1 cellular context compared by ENCODE assay signal in genomic region chr10:118482393-118483331, GRCh38.
A peak's percentile ranks its signal among the peaks of the same experiment; 100 is the strongest.
TF ChIP-seq lines count a peak whose summit lies in the region.

No MANE protein-coding gene starts in this region.

TF ChIP-seq in K562, 482 proteins besides CTCF, POLR2A, EP300 and RAD21 (continued from another document and continues in another):
- TF ChIP-seq ZNF655 (CRISPR knock-in tag; IDR thresholded peaks at IDR 0.05) = no peak
- TF ChIP-seq RCOR1 (IDR thresholded peaks at IDR 0.05; ENCODE audit: borderline replicate concordance in 1 of 2, low read depth in 2 of 2, low read length in 2 of 2) = peak in 1 of 2 experiments; percentile 86; a peak in 2 of 4 replicates
- no peak for TF ChIP-seq RBM17 (IDR thresholded peaks at IDR 0.05; ENCODE audit: borderline replicate concordance, low read depth, low read length)
- no peak for TF ChIP-seq SNAPC5 (CRISPR knock-in tag; IDR thresholded peaks at IDR 0.05)
- TF ChIP-seq SIRT6 (IDR thresholded peaks at IDR 0.05; ENCODE audit: low read depth, low read length) = no peak
- no peak for TF ChIP-seq WHSC1 (IDR thresholded peaks at IDR 0.05; ENCODE audit: low read length)
- no peak for TF ChIP-seq ZNF785 (CRISPR knock-in tag; IDR thresholded peaks at IDR 0.05)
- no peak for TF ChIP-seq ZNF224 (CRISPR knock-in tag; IDR thresholded peaks at IDR 0.05)
- peak; percentile 70 for TF ChIP-seq NCOA1 (IDR thresholded peaks at IDR 0.05; ENCODE audit: low read depth)
- peak; percentile 83 for TF ChIP-seq STAT5A (IDR thresholded peaks at IDR 0.05; ENCODE audit: borderline replicate concordance, low read length)
- no peak for TF ChIP-seq TEAD1 (CRISPR knock-in tag; IDR thresholded peaks at IDR 0.05)
- no peak for TF ChIP-seq SNRNP70 (optimal IDR thresholded peaks at IDR 0.05; ENCODE audit: low read depth, low read length)
- TF ChIP-seq TEAD2 (tag; IDR thresholded peaks at IDR 0.05) = no peak
- TF ChIP-seq MYBL2 (IDR thresholded peaks at IDR 0.05; ENCODE audit: low read depth) = no peak
- no peak for TF ChIP-seq MYBL2 (CRISPR knock-in tag; IDR thresholded peaks at IDR 0.05; ENCODE audit: borderline replicate concordance)
- 0 out of 2 replicates have a peak, but pooled peaks have one; percentile 33 for TF ChIP-seq FOXJ2 (tag; IDR thresholded peaks at IDR 0.05)
- peak; percentile 30; the same call in 1 of the 2 replicates for TF ChIP-seq HMBOX1 (IDR thresholded peaks at IDR 0.05)
- no peak for TF ChIP-seq SIN3A (IDR thresholded peaks at IDR 0.05; ENCODE audit: borderline replicate concordance in 2 of 2, control insufficient read depth in 1 of 2, low read depth in 2 of 2, low read length in 2 of 2)
- no peak for TF ChIP-seq YY1 (IDR thresholded peaks at IDR 0.05; ENCODE audit: borderline replicate concordance in 1 of 3, control insufficient read depth in 1 of 3, extremely low read depth in 1 of 3, insufficient read depth in 3 of 3, insufficient read length in 1 of 3, insufficient replicate concordance in 2 of 3, low read depth in 1 of 3, low read length in 2 of 3)
- TF ChIP-seq ZNF780A (CRISPR knock-in tag; IDR thresholded peaks at IDR 0.05) = no peak
- TF ChIP-seq XRCC5 (IDR thresholded peaks at IDR 0.05; ENCODE audit: low read depth, low read length) = no peak
- TF ChIP-seq MCM7 (IDR thresholded peaks at IDR 0.05) = no peak
- TF ChIP-seq FOXA1 (IDR thresholded peaks at IDR 0.05; ENCODE audit: borderline replicate concordance) = no peak
- TF ChIP-seq FOSL1 (tag; conservative IDR thresholded peaks at IDR 0.05) = peak; percentile 41
- TF ChIP-seq ZNF239 (CRISPR knock-in tag; IDR thresholded peaks at IDR 0.05) = no peak
- no peak for TF ChIP-seq KDM5B (IDR thresholded peaks at IDR 0.05; ENCODE audit: insufficient replicate concordance, low read depth, low read length)
- TF ChIP-seq MCM3 (IDR thresholded peaks at IDR 0.05) = no peak
- TF ChIP-seq IRF2 (CRISPR knock-in tag; IDR thresholded peaks at IDR 0.05) = no peak
- no peak for TF ChIP-seq FIP1L1 (IDR thresholded peaks at IDR 0.05; ENCODE audit: low read depth, low read length, poor library complexity, severe bottlenecking)
- peak; percentile 92 for TF ChIP-seq SMARCE1 (IDR thresholded peaks at IDR 0.05)
- no peak for TF ChIP-seq ATF4 (CRISPR knock-in tag; IDR thresholded peaks at IDR 0.05)
- TF ChIP-seq GABPA (tag; conservative IDR thresholded peaks at IDR 0.05; ENCODE audit: low read depth) = peak; percentile 48; the same call in 1 of the 2 replicates
- peak; percentile 89 for TF ChIP-seq TEAD4 (IDR thresholded peaks at IDR 0.05; ENCODE audit: low read length)
- no peak for TF ChIP-seq TEAD4 (CRISPR knock-in tag; IDR thresholded peaks at IDR 0.05; ENCODE audit: borderline replicate concordance)
- TF ChIP-seq POLR2H (tag; IDR thresholded peaks at IDR 0.05; ENCODE audit: low read depth) = peak; percentile 55; the same call in 1 of the 2 replicates
- no peak for TF ChIP-seq NFXL1 (CRISPR knock-in tag; IDR thresholded peaks at IDR 0.05)
- 0 out of 2 replicates have a peak, but pooled peaks have one; percentile 49 for TF ChIP-seq MGA (IDR thresholded peaks at IDR 0.05)
- no peak for TF ChIP-seq GATAD2A (IDR thresholded peaks at IDR 0.05)
- TF ChIP-seq PPARD (CRISPR knock-in tag; IDR thresholded peaks at IDR 0.05) = no peak
- TF ChIP-seq DEAF1 (CRISPR knock-in tag; IDR thresholded peaks at IDR 0.05) = 0 out of 2 replicates have a peak, but pooled peaks have one; percentile 7
- TF ChIP-seq MBD2 (IDR thresholded peaks at IDR 0.05; ENCODE audit: borderline replicate concordance, low read depth) = no peak
- 0 out of 2 replicates have a peak, but pooled peaks have one; percentile 2 for TF ChIP-seq ZNF134 (CRISPR knock-in tag; conservative IDR thresholded peaks at IDR 0.05)
- TF ChIP-seq ZNF507 (tag; conservative IDR thresholded peaks at IDR 0.05) = no peak
- TF ChIP-seq CREB1 (IDR thresholded peaks at IDR 0.05) = 0 out of 2 replicates have a peak, but pooled peaks have one; percentile 26
- no peak for TF ChIP-seq CREB1 (CRISPR knock-in tag; IDR thresholded peaks at IDR 0.05)
- TF ChIP-seq JUNB (CRISPR knock-in tag; conservative IDR thresholded peaks at IDR 0.05) = no peak
- no peak for TF ChIP-seq MCM2 (IDR thresholded peaks at IDR 0.05; ENCODE audit: low read depth)
- no peak for TF ChIP-seq PREB (CRISPR knock-in tag; IDR thresholded peaks at IDR 0.05)
- no peak for TF ChIP-seq ZNF277 (CRISPR knock-in tag; IDR thresholded peaks at IDR 0.05; ENCODE audit: borderline replicate concordance)
- TF ChIP-seq ZNF57 (CRISPR knock-in tag; IDR thresholded peaks at IDR 0.05) = no peak
- TF ChIP-seq ZNF668 (CRISPR knock-in tag; IDR thresholded peaks at IDR 0.05) = no peak
- no peak for TF ChIP-seq NR2C1 (IDR thresholded peaks at IDR 0.05)
- no peak for TF ChIP-seq NR2C1 (tag; IDR thresholded peaks at IDR 0.05)
- TF ChIP-seq ZBTB1 (CRISPR knock-in tag; IDR thresholded peaks at IDR 0.05; ENCODE audit: borderline replicate concordance, low read depth) = no peak
- peak; percentile 58; the same call in 1 of the 2 replicates for TF ChIP-seq NFIC (IDR thresholded peaks at IDR 0.05)
